In the genomic region with DNA sequence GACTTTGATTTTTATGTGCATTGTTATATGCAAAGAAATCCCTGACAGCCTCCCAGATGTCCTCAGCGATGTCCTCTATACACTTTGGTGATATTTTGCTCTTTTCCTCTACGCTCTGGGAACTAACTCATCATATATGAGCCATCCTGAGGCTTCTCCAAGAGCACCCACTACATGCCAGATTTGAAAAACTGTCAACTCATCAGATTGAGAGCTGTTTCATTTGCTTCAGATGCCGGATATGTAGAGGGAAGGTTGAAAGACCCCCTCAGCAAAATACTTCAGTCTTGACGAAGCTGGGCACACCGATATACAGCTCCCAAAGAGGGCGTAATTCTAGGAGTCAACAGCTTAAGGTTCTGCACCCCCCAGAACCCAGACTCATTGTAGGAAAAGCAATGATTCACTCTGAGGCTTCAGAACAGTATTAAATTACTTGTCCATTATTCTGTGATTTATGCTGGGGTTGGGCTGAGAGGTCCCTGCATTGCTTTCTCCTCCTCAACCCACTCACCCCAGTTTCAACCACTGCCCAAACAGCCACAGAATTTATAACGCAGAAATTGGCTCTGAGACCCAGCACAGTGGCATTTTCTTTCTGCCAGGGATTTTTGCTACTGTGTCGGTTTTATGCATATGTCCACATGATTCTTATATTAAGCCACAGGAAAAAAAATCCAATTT, we compare ENCODE assay signal across 21 cellular contexts.
"Had no signal": no experiment of that assay in that cellular context is flagged by ENCODE, and none has a peak within 500 bp of the region (broad histone marks: within the 10 kb centered on the region; RNA-seq: fewer than 3 reads in every experiment).

No MANE protein-coding gene starts in this region.

- H3K27me3 ChIP-seq: ascending aorta, cardiac muscle cell, pancreas, stomach had no signal

- ATAC-seq: activated T-cell treated with anti-CD3 and anti-CD28 coated beads, Interleukin-2, amount 50 U/mL, for 72 hours; effector memory CD8-positive, alpha-beta T cell; left colon; natural killer cell; pancreas; sciatic nerve; stimulated activated effector memory CD8-positive, alpha-beta T cell treated with anti-CD3 and anti-CD28 coated beads, Interleukin-12 subunit alpha, Interleukin-12 subunit beta, amount 100 ng/mL, for 72 hours had no signal

- H3K4me3 ChIP-seq: ascending aorta, cardiac muscle cell, esophagus squamous epithelium, lung, pancreas, stomach had no signal

- H3K27ac ChIP-seq: ascending aorta, cardiac muscle cell, esophagus squamous epithelium, pancreas, stomach, WERI-Rb-1 had no signal

- FAIRE-seq: pancreas had no signal

- H3K4me1 ChIP-seq: ascending aorta, esophagus squamous epithelium, pancreas, stomach had no signal

- H3K36me3 ChIP-seq: ascending aorta, cardiac muscle cell, esophagus squamous epithelium, pancreas, stomach, WERI-Rb-1 had no signal

- DNase-seq: activated CD4-positive, alpha-beta T cell treated with anti-CD3 and anti-CD28 coated beads for 1 hour; activated CD4-positive, alpha-beta T cell treated with anti-CD3 and anti-CD28 coated beads, Interleukin-2, amount 50 U/mL, for 4 hours; activated effector memory CD4-positive, alpha-beta T cell treated with anti-CD3 and anti-CD28 coated beads, Interleukin-2, amount 50 U/mL, for 16 hours; activated naive CD4-positive, alpha-beta T cell treated with anti-CD3 and anti-CD28 coated beads, Interleukin-2, amount 50 U/mL, for 16 hours; activated T-cell treated with anti-CD3 and anti-CD28 coated beads, Interleukin-2, amount 50 U/mL, for 72 hours; dermis blood vessel endothelial cell; effector memory CD8-positive, alpha-beta T cell; esophagus squamous epithelium; islet precursor cell; left colon; natural killer cell; pancreas; stimulated activated CD4-positive, alpha-beta T cell treated with anti-CD3 and anti-CD28 coated beads, Interleukin-4, amount 100 ng/mL, for 24 hours; stomach; trophoblast cell; WERI-Rb-1 had no signal

- H3K9me3 ChIP-seq: ascending aorta, esophagus squamous epithelium, pancreas, stomach had no signal
